Comparison of ENCODE assay signal across 1 cellular context in genomic region chr11:14193644-14194043, GRCh38.
TF ChIP-seq lines count a peak whose summit lies in the region.

No MANE protein-coding gene starts in this region.

TF ChIP-seq in H1, 55 proteins besides CTCF, POLR2A, EP300 and RAD21:
- no peak for TF ChIP-seq PHF8 (conservative IDR thresholded peaks at IDR 0.05; ENCODE audit: low read depth, low read length)
- TF ChIP-seq CBX8 (IDR thresholded peaks at IDR 0.05; ENCODE audit: borderline replicate concordance, low read depth, low read length): no peak
- TF ChIP-seq ZNF274 (IDR thresholded peaks at IDR 0.05; ENCODE audit: borderline replicate concordance, extremely low read depth, low read length): no peak
- TF ChIP-seq SUZ12 (IDR thresholded peaks at IDR 0.05; ENCODE audit: low read length): no peak
- TF ChIP-seq HDAC6 (IDR thresholded peaks at IDR 0.05; ENCODE audit: low read depth, low read length): no peak
- no peak for TF ChIP-seq RBBP5 (IDR thresholded peaks at IDR 0.05; ENCODE audit: borderline replicate concordance, low read depth, low read length)
- TF ChIP-seq USF2 (IDR thresholded peaks at IDR 0.05; ENCODE audit: low read length): no peak
- TF ChIP-seq CHD1 (IDR thresholded peaks at IDR 0.05; ENCODE audit: low read depth, low read length): no peak
- TF ChIP-seq TCF12 (IDR thresholded peaks at IDR 0.05; ENCODE audit: low read depth, low read length): no peak
- TF ChIP-seq, protein P1, sequence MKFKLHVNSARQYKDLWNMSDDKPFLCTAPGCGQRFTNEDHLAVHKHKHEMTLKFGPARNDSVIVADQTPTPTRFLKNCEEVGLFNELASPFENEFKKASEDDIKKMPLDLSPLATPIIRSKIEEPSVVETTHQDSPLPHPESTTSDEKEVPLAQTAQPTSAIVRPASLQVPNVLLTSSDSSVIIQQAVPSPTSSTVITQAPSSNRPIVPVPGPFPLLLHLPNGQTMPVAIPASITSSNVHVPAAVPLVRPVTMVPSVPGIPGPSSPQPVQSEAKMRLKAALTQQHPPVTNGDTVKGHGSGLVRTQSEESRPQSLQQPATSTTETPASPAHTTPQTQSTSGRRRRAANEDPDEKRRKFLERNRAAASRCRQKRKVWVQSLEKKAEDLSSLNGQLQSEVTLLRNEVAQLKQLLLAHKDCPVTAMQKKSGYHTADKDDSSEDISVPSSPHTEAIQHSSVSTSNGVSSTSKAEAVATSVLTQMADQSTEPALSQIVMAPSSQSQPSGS (IDR thresholded peaks at IDR 0.05; ENCODE audit: low read length): no peak
- no peak for TF ChIP-seq CTBP2 (IDR thresholded peaks at IDR 0.05; ENCODE audit: borderline replicate concordance, insufficient read depth, insufficient read length, low read length)
- no peak for TF ChIP-seq EGR1 (IDR thresholded peaks at IDR 0.05; ENCODE audit: borderline replicate concordance, low read depth, low read length)
- no peak for TF ChIP-seq TBP (IDR thresholded peaks at IDR 0.05; ENCODE audit: low read depth, low read length)
- TF ChIP-seq SP2 (IDR thresholded peaks at IDR 0.05; ENCODE audit: low read length): no peak
- no peak for TF ChIP-seq TAF7 (optimal IDR thresholded peaks at IDR 0.05; ENCODE audit: borderline replicate concordance, low read depth, low read length)
- TF ChIP-seq BCL11A (IDR thresholded peaks at IDR 0.05; ENCODE audit: low read depth in 2 of 2, low read length in 2 of 2): no peak
- no peak for TF ChIP-seq SIN3A (conservative IDR thresholded peaks at IDR 0.05 in 1 of 2, IDR thresholded peaks at IDR 0.05 in 1 of 2; ENCODE audit: low read depth in 1 of 2, low read length in 2 of 2)
- no peak for TF ChIP-seq JUND (IDR thresholded peaks at IDR 0.05; ENCODE audit: low read length)
- TF ChIP-seq SIX5 (IDR thresholded peaks at IDR 0.05; ENCODE audit: low read depth, low read length): no peak
- TF ChIP-seq SAP30 (IDR thresholded peaks at IDR 0.05; ENCODE audit: insufficient read depth, insufficient replicate concordance, low read length): no peak
